In genomic region chr1:209041936-209042335, GRCh38 we compare ENCODE assay signal across 1 cellular context.
TF ChIP-seq lines count a peak whose summit lies in the region.

No MANE protein-coding gene starts in this region.

TF ChIP-seq in K562, 482 proteins besides CTCF, POLR2A, EP300 and RAD21 (continued from another document):
- TF ChIP-seq CEBPG (CRISPR knock-in tag; IDR thresholded peaks at IDR 0.05): no peak
- TF ChIP-seq CEBPG (tag; conservative IDR thresholded peaks at IDR 0.05 in 1 of 2, IDR thresholded peaks at IDR 0.05 in 1 of 2): peak in 1 of 2 experiments; percentile 33; a peak in 2 of 4 replicates
- no peak for TF ChIP-seq TRIM24 (IDR thresholded peaks at IDR 0.05)
